7 cellular contexts compared by ENCODE assay signal in genomic region chr12:49345048-49345839, GRCh38. TPM values are rescaled to one million over a fixed set of nuclear protein-coding genes. Genes with fewer than 3 reads are reported as not detected.
DNase-seq lines count a peak whose midpoint lies in the region; ATAC-seq and TF ChIP-seq lines count a peak whose summit lies in the region.
"Had no signal": no experiment of that assay in that cellular context is flagged by ENCODE, and none has a peak within 500 bp of the region (broad histone marks: within the 10 kb centered on the region; RNA-seq: fewer than 3 reads in every experiment).

No MANE protein-coding gene starts in this region.

- H3K27ac ChIP-seq in BLaER1 treated with 17β-estradiol and CSF1 and Interleukin-3, amounts not matched to agents 10 nM and 100 nM: no peak overlapping the region
- H3K27ac ChIP-seq in MM.1S (ENCODE audit: low read length): no peak overlapping the region
- H3K27ac ChIP-seq in skin epidermis: peak overlapping the region in 1 of 21 experiments; percentile 24

- no peak for ATAC-seq in HG02970 (IDR thresholded peaks at IDR 0.05; ENCODE audit: low FRiP score, unreplicated experiment)

- H3K9me3 Mint-ChIP-seq in endothelial cell (ENCODE audit: unreplicated experiment): no peaks in the 10 kb centered on the region

- peaks cover 0 to 72% (median 59%) of the 10 kb centered on the region in 11 experiments; a peak in 19 of 22 replicates for H4K20me1 ChIP-seq in BLaER1 treated with 17β-estradiol and CSF1 and Interleukin-3, amounts not matched to agents 10 nM and 100 nM
- H4K20me1 ChIP-seq in MM.1S (ENCODE audit: insufficient read depth, low read length): no peaks in the 10 kb centered on the region

- H3K4me1 Mint-ChIP-seq in endothelial cell (ENCODE audit: unreplicated experiment): peaks cover 24% of the 10 kb centered on the region

- peak overlapping the region; percentile 27 to 69 (median 53); a peak in 18 of 22 replicates for H3K9ac ChIP-seq in BLaER1 treated with 17β-estradiol and CSF1 and Interleukin-3, amounts not matched to agents 10 nM and 100 nM
- H3K9ac ChIP-seq in MM.1S (ENCODE audit: low read length): no peak overlapping the region

- no peaks in the 10 kb centered on the region for H3K36me3 ChIP-seq in BLaER1 treated with 17β-estradiol and CSF1 and Interleukin-3, amounts not matched to agents 10 nM and 100 nM
- no peaks in the 10 kb centered on the region for H3K36me3 ChIP-seq in MM.1S (replicated peaks; ENCODE audit: insufficient read depth, low read length)

- no peaks in the 10 kb centered on the region for H3K79me2 ChIP-seq in MM.1S (ENCODE audit: low read length)

- no peak overlapping the region for H2AFZ ChIP-seq in MM.1S (ENCODE audit: low read length)

- H3K9me2 ChIP-seq in MM.1S (replicated peaks; ENCODE audit: insufficient read depth, low read length): no peaks in the 10 kb centered on the region

- H3K36me3 Mint-ChIP-seq in endothelial cell (ENCODE audit: low read depth, unreplicated experiment): no peaks in the 10 kb centered on the region

- H3K4me3 ChIP-seq in BLaER1 treated with 17β-estradiol and CSF1 and Interleukin-3, amounts not matched to agents 10 nM and 100 nM: peak overlapping the region; percentile 48 to 70 (median 58)
- H3K4me3 ChIP-seq in MM.1S (ENCODE audit: low read length): peak overlapping the region; percentile 56
- H3K4me3 ChIP-seq in skin epidermis: peak overlapping the region; percentile 7 to 41 (median 22)

- H3K4me3 Mint-ChIP-seq in endothelial cell (ENCODE audit: unreplicated experiment): peak overlapping the region; percentile 21

- peak overlapping the region; percentile 92 to 100 (median 99) for H3K4me2 ChIP-seq in BLaER1 treated with 17β-estradiol and CSF1 and Interleukin-3, amounts not matched to agents 10 nM and 100 nM
- peak overlapping the region; percentile 92 for H3K4me2 ChIP-seq in MM.1S (ENCODE audit: low read depth, low read length)

- H3K27ac Mint-ChIP-seq in endothelial cell (ENCODE audit: unreplicated experiment): peak overlapping the region; percentile 9

- no peak for TF ChIP-seq CTCF in MM.1S (IDR thresholded peaks at IDR 0.05; ENCODE audit: low read length)
- no peak for TF ChIP-seq CTCF in endothelial cell (IDR thresholded peaks at IDR 0.05; ENCODE audit: unreplicated experiment)

- DNase-seq in MM.1S: no peak
- peak; percentile 43 for DNase-seq in endothelial cell (ENCODE audit: low spot score)
- DNase-seq in activated CD4-positive, alpha-beta T cell treated with anti-CD3 and anti-CD28 coated beads for 48 hours: no peak

- no peaks in the 10 kb centered on the region for H3K9me3 ChIP-seq in BLaER1 treated with 17β-estradiol and CSF1 and Interleukin-3, amounts not matched to agents 10 nM and 100 nM (replicated peaks in 1 of 11)
- H3K9me3 ChIP-seq in MM.1S (replicated peaks; ENCODE audit: insufficient read depth, low read length): no peaks in the 10 kb centered on the region

- H3K27me3 ChIP-seq in BLaER1 treated with 17β-estradiol and CSF1 and Interleukin-3, amounts not matched to agents 10 nM and 100 nM: peaks cover 84 to 95% (median 90%) of the 10 kb centered on the region in 11 experiments
- H3K27me3 ChIP-seq in MM.1S (replicated peaks; ENCODE audit: insufficient read depth, low read length): peaks cover 85% of the 10 kb centered on the region

- no peaks in the 10 kb centered on the region for H3F3A ChIP-seq in MM.1S (ENCODE audit: insufficient read depth, low read length)

- H3K4me1 ChIP-seq in BLaER1 treated with 17β-estradiol and CSF1 and Interleukin-3, amounts not matched to agents 10 nM and 100 nM: peaks cover 43 to 68% (median 61%) of the 10 kb centered on the region in 10 experiments
- H3K4me1 ChIP-seq in MM.1S (ENCODE audit: low read length): peaks cover 20% of the 10 kb centered on the region; the same call in 1 of the 2 replicates

- H3K27me3 Mint-ChIP-seq in endothelial cell (ENCODE audit: unreplicated experiment): peaks cover 30% of the 10 kb centered on the region

RNA-seq across cellular contexts. Expression of gene DNAJC22, which starts 1.4 kb away (rescaled TPM):
- total RNA-seq in endothelial cell (ENCODE audit: unreplicated experiment): 1.8 TPM

RNA-seq across cellular contexts. Expression of gene C1QL4, which starts 8.3 kb away (rescaled TPM):
- total RNA-seq in endothelial cell (ENCODE audit: unreplicated experiment): not detected
- total RNA-seq: lung microvascular endothelial cell had no signal

RNA-seq across cellular contexts. Expression of gene SPATS2, which starts 22.0 kb away (rescaled TPM):
- 37.3 TPM for total RNA-seq in endothelial cell (ENCODE audit: unreplicated experiment)

RNA-seq across cellular contexts. Expression of gene TROAP, which starts 22.2 kb away (rescaled TPM):
- total RNA-seq in endothelial cell (ENCODE audit: unreplicated experiment): 12.4 TPM

RNA-seq across cellular contexts. Expression of gene PRPH, which starts 50.3 kb away (rescaled TPM):
- not detected for total RNA-seq in endothelial cell (ENCODE audit: unreplicated experiment)
- total RNA-seq: lung microvascular endothelial cell had no signal
